1 cellular context compared by ENCODE assay signal in the genomic region with DNA sequence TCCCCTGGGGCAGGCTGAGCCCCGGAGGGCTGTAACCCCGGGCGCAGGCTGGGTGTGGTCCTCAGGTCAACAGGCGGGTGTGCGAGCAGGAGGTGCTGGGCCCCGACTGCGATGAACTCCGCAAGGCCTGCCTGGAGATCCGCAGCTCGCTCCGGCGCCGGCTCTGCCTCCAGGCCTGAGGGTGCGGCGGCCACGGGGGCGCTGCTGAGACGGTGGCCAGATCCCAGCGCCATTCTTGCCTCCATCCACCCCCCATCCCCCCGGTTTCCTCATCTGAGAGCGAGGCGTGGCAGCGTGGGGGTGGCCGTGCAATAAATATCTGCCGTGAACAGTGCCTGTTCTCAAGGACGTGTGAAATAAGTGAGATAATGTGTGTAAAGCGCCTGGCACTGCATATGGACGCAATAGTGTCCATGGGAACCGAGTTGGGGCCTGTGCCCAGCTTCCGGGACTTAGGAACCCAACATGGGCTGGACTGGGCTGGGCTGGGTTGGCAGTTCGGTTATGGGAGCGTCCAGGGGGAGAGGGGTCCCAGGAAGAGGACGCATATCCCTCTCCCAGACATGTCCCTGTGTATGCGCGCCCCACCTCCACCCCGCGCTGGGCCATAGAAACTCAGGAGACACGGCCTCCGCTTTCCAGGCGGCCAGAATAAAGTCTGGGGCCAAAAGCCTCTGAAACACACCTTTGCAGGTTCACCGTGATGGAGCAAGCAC.
TF ChIP-seq lines count a peak whose summit lies in the region.

No MANE protein-coding gene starts in this region.

TF ChIP-seq in HEK293, 187 proteins besides CTCF, POLR2A, EP300 and RAD21 (continued from another document):
- TF ChIP-seq, protein P1, sequence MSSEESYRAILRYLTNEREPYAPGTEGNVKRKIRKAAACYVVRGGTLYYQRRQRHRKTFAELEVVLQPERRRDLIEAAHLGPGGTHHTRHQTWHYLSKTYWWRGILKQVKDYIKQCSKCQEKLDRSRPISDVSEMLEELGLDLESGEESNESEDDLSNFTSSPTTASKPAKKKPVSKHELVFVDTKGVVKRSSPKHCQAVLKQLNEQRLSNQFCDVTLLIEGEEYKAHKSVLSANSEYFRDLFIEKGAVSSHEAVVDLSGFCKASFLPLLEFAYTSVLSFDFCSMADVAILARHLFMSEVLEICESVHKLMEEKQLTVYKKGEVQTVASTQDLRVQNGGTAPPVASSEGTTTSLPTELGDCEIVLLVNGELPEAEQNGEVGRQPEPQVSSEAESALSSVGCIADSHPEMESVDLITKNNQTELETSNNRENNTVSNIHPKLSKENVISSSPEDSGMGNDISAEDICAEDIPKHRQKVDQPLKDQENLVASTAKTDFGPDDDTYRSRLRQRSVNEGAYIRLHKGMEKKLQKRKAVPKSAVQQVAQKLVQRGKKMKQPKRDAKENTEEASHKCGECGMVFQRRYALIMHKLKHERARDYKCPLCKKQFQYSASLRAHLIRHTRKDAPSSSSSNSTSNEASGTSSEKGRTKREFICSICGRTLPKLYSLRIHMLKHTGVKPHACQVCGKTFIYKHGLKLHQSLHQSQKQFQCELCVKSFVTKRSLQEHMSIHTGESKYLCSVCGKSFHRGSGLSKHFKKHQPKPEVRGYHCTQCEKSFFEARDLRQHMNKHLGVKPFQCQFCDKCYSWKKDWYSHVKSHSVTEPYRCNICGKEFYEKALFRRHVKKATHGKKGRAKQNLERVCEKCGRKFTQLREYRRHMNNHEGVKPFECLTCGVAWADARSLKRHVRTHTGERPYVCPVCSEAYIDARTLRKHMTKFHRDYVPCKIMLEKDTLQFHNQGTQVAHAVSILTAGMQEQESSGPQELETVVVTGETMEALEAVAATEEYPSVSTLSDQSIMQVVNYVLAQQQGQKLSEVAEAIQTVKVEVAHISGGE (tag by site-specific recombination; conservative IDR thresholded peaks at IDR 0.05; ENCODE audit: low read depth) = peak; percentile 24
- no peak for TF ChIP-seq SP3 (tag by site-specific recombination; IDR thresholded peaks at IDR 0.05)
- TF ChIP-seq ZNF426 (tag by site-specific recombination; IDR thresholded peaks at IDR 0.05) = no peak
- TF ChIP-seq GLIS1 (tag by site-specific recombination; IDR thresholded peaks at IDR 0.05) = no peak
- no peak for TF ChIP-seq SALL2 (tag by site-specific recombination; IDR thresholded peaks at IDR 0.05; ENCODE audit: borderline replicate concordance)
- no peak; the same call in 1 of the 2 replicates for TF ChIP-seq ZNF16 (tag by site-specific recombination; IDR thresholded peaks at IDR 0.05; ENCODE audit: low read depth)
- no peak for TF ChIP-seq ZNF830 (tag by site-specific recombination; IDR thresholded peaks at IDR 0.05; ENCODE audit: low read depth)
- TF ChIP-seq ZXDB (tag by site-specific recombination; IDR thresholded peaks at IDR 0.05) = peak; percentile 40
- TF ChIP-seq, protein P2, sequence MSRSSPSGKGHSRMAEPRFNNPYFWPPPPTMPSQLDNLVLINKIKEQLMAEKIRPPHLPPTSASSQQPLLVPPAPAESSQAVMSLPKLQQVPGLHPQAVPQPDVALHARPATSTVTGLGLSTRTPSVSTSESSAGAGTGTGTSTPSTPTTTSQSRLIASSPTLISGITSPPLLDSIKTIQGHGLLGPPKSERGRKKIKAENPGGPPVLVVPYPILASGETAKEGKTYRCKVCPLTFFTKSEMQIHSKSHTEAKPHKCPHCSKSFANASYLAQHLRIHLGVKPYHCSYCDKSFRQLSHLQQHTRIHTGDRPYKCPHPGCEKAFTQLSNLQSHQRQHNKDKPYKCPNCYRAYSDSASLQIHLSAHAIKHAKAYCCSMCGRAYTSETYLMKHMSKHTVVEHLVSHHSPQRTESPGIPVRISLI (tag by site-specific recombination; IDR thresholded peaks at IDR 0.05) = no peak
- TF ChIP-seq, protein P3, sequence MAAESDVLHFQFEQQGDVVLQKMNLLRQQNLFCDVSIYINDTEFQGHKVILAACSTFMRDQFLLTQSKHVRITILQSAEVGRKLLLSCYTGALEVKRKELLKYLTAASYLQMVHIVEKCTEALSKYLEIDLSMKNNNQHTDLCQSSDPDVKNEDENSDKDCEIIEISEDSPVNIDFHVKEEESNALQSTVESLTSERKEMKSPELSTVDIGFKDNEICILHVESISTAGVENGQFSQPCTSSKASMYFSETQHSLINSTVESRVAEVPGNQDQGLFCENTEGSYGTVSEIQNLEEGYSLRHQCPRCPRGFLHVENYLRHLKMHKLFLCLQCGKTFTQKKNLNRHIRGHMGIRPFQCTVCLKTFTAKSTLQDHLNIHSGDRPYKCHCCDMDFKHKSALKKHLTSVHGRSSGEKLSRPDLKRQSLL (tag by site-specific recombination; IDR thresholded peaks at IDR 0.05) = peak; percentile 97
- TF ChIP-seq ZNF776 (tag by site-specific recombination; IDR thresholded peaks at IDR 0.05; ENCODE audit: borderline replicate concordance) = no peak
- TF ChIP-seq, protein P4, sequence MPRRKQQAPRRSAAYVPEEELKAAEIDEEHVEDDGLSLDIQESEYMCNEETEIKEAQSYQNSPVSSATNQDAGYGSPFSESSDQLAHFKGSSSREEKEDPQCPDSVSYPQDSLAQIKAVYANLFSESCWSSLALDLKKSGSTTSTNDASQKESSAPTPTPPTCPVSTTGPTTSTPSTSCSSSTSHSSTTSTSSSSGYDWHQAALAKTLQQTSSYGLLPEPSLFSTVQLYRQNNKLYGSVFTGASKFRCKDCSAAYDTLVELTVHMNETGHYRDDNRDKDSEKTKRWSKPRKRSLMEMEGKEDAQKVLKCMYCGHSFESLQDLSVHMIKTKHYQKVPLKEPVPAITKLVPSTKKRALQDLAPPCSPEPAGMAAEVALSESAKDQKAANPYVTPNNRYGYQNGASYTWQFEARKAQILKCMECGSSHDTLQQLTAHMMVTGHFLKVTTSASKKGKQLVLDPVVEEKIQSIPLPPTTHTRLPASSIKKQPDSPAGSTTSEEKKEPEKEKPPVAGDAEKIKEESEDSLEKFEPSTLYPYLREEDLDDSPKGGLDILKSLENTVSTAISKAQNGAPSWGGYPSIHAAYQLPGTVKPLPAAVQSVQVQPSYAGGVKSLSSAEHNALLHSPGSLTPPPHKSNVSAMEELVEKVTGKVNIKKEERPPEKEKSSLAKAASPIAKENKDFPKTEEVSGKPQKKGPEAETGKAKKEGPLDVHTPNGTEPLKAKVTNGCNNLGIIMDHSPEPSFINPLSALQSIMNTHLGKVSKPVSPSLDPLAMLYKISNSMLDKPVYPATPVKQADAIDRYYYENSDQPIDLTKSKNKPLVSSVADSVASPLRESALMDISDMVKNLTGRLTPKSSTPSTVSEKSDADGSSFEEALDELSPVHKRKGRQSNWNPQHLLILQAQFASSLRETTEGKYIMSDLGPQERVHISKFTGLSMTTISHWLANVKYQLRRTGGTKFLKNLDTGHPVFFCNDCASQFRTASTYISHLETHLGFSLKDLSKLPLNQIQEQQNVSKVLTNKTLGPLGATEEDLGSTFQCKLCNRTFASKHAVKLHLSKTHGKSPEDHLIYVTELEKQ (tag by site-specific recombination; IDR thresholded peaks at IDR 0.05; ENCODE audit: borderline replicate concordance) = no peak
- TF ChIP-seq ZNF350 (tag by site-specific recombination; IDR thresholded peaks at IDR 0.05) = no peak
- no peak for TF ChIP-seq ZNF354C (tag by site-specific recombination; IDR thresholded peaks at IDR 0.05; ENCODE audit: borderline replicate concordance, low read depth)
- TF ChIP-seq ZNF214 (tag by site-specific recombination; IDR thresholded peaks at IDR 0.05; ENCODE audit: borderline replicate concordance) = no peak
- no peak for TF ChIP-seq TRIM28 (IDR thresholded peaks at IDR 0.05; ENCODE audit: borderline replicate concordance, low read length)
- TF ChIP-seq, protein P5, sequence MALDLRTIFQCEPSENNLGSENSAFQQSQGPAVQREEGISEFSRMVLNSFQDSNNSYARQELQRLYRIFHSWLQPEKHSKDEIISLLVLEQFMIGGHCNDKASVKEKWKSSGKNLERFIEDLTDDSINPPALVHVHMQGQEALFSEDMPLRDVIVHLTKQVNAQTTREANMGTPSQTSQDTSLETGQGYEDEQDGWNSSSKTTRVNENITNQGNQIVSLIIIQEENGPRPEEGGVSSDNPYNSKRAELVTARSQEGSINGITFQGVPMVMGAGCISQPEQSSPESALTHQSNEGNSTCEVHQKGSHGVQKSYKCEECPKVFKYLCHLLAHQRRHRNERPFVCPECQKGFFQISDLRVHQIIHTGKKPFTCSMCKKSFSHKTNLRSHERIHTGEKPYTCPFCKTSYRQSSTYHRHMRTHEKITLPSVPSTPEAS (tag by site-specific recombination; IDR thresholded peaks at IDR 0.05) = peak; percentile 25; the same call in 1 of the 2 replicates
- TF ChIP-seq GLIS2 (tag by site-specific recombination; IDR thresholded peaks at IDR 0.05) = peak; percentile 54
- no peak for TF ChIP-seq ZNF248 (tag by site-specific recombination; IDR thresholded peaks at IDR 0.05)
- TF ChIP-seq MEIS1 (CRISPR knock-in tag; IDR thresholded peaks at IDR 0.05; ENCODE audit: borderline replicate concordance) = no peak
